In genomic region chr1:65066766-65067490, GRCh38 we compare ENCODE assay signal across 8 cellular contexts.
DNase-seq lines count a peak whose midpoint lies in the region; TF ChIP-seq lines count a peak whose summit lies in the region.

No MANE protein-coding gene starts in this region.

- H4K20me1 ChIP-seq in osteoblast (ENCODE audit: insufficient read depth, low read length): peaks cover 9% of the 10 kb centered on the region

- H3K36me3 Mint-ChIP-seq in activated naive CD8-positive, alpha-beta T cell: peaks cover 4% of the 10 kb centered on the region

- peak overlapping the region; percentile 79 for H3K4me3 ChIP-seq in osteoblast (ENCODE audit: insufficient read depth, low read length)
- peak overlapping the region; percentile 84 to 93 for H3K4me3 ChIP-seq in testis

- peak overlapping the region; percentile 94 for H3K27ac Mint-ChIP-seq in activated naive CD8-positive, alpha-beta T cell

- H3K9me3 Mint-ChIP-seq in activated naive CD8-positive, alpha-beta T cell (ENCODE audit: low read depth): no peaks in the 10 kb centered on the region

- peak; percentile 57 for TF ChIP-seq POLR2A in testis (IDR thresholded peaks at IDR 0.05)

- H3K4me3 Mint-ChIP-seq in activated naive CD8-positive, alpha-beta T cell: peak overlapping the region; percentile 94

- DNase-seq in AML-193 (lab: John Stamatoyannopoulos, UW) (peak; percentile 44 to 48), GM19238 (ENCODE audit: insufficient read length, low spot score) (peak; percentile 21), HUDEP-2 (lab: John Stamatoyannopoulos, UW; ENCODE audit: unreplicated experiment in 76 of 76) (peak in 73 of 76 experiments; percentile 30 to 84 (median 70)), SKM-1 treated with dmso at 0.1 percent for 144 hours (lab: John Stamatoyannopoulos, UW; ENCODE audit: unreplicated experiment) (peak; percentile 53), head of caudate nucleus (peak; percentile 80 to 96 (median 90)), osteoblast (ENCODE audit: insufficient read length, low spot score, missing footprints) (peak; percentile 98), testis (peak; percentile 94)

- TF ChIP-seq CTCF in osteoblast (IDR thresholded peaks at IDR 0.05; ENCODE audit: extremely low read depth, low read depth, low read length) (no peak), testis (IDR thresholded peaks at IDR 0.05) (no peak)

- H3K4me1 Mint-ChIP-seq in activated naive CD8-positive, alpha-beta T cell (ENCODE audit: low read depth): peaks cover 68% of the 10 kb centered on the region

- intact Hi-C loops in head of caudate nucleus (cut with DNase I) (loop anchor here (10.0 kb wide), 1 partner anchor 102 kb away; the partner anchor contains the start of gene JAK1), testis (cut with DNase I; ENCODE audit: low total_unique reads) (no loop called here)

- H3K79me2 ChIP-seq in osteoblast (ENCODE audit: insufficient read depth, low read length): peaks cover 5% of the 10 kb centered on the region

- no peak overlapping the region for H3K27ac ChIP-seq in osteoblast (ENCODE audit: low read depth, low read length)
- peak overlapping the region; percentile 75 to 100 for H3K27ac ChIP-seq in testis

- no peaks in the 10 kb centered on the region for H3K27me3 Mint-ChIP-seq in activated naive CD8-positive, alpha-beta T cell

- H3K4me1 ChIP-seq in osteoblast (ENCODE audit: insufficient read depth, low read length): peaks cover 7% of the 10 kb centered on the region
- H3K4me1 ChIP-seq in testis: no peaks in the 10 kb centered on the region

- H3K27me3 ChIP-seq in osteoblast (ENCODE audit: insufficient read depth, low read length) (peaks cover 17% of the 10 kb centered on the region), testis (no peaks in the 10 kb centered on the region)

- peak overlapping the region; percentile 74 for H3K4me2 ChIP-seq in osteoblast (ENCODE audit: insufficient read depth, low read length)

- peak overlapping the region; percentile 74 for H2AFZ ChIP-seq in osteoblast (ENCODE audit: low read length)

- no peaks in the 10 kb centered on the region for H3K36me3 ChIP-seq in osteoblast (ENCODE audit: insufficient read depth, low read length)
- H3K36me3 ChIP-seq in testis (ENCODE audit: low read depth, missing control alignments): no peaks in the 10 kb centered on the region

- WGBS in testis, 2 donors: 0 to 1% methylated on average over 13 to 51 of the region's 101 CpGs

- H3K9me3 ChIP-seq in osteoblast (ENCODE audit: low read depth, low read length): no peaks in the 10 kb centered on the region
- H3K9me3 ChIP-seq in testis: no peaks in the 10 kb centered on the region

Comparison
In these comparisons a context has a peak if more than half of its experiments do, and no peak if none do; other contexts are left out.
1. DNase-seq: peak in every context shown above with its lines; median percentile 98 in osteoblast; 94 in testis; 90 in head of caudate nucleus; 70 in HUDEP-2; 53 in SKM-1 treated with dmso at 0.1 percent for 144 hours; 46 in AML-193; 21 in GM19238.